In genomic region chr10:119161680-119162079, GRCh38 we compare ENCODE assay signal across 14 cellular contexts. TPM values are rescaled to one million over a fixed set of nuclear protein-coding genes. Genes with fewer than 3 reads are reported as not detected.
DNase-seq lines count a peak whose midpoint lies in the region; ATAC-seq and TF ChIP-seq lines count a peak whose summit lies in the region.
"Had no signal": no experiment of that assay in that cellular context is flagged by ENCODE, and none has a peak within 500 bp of the region (broad histone marks: within the 10 kb centered on the region; RNA-seq: fewer than 3 reads in every experiment).

No MANE protein-coding gene starts in this region.

- no peak overlapping the region for H3K4me3 Mint-ChIP-seq in activated CD8-positive, alpha-beta memory T cell treated with anti-CD3 and anti-CD28 coated beads, Interleukin-2, amount 10 ng/mL, durations not matched to agents 7 days and 5 days
- H3K4me3 Mint-ChIP-seq: naive thymus-derived CD4-positive, alpha-beta T cell had no signal

- no peaks in the 10 kb centered on the region for H3K9me3 Mint-ChIP-seq in activated CD8-positive, alpha-beta memory T cell treated with anti-CD3 and anti-CD28 coated beads, Interleukin-2, amount 10 ng/mL, durations not matched to agents 7 days and 5 days (ENCODE audit: low read depth)
- H3K9me3 Mint-ChIP-seq: activated naive CD4-positive, alpha-beta T cell treated with anti-CD3 and anti-CD28 coated beads, Interleukin-2, amount 50 U/mL, for 72 hours; naive thymus-derived CD4-positive, alpha-beta T cell had no signal

- no peaks in the 10 kb centered on the region for H3K27me3 Mint-ChIP-seq in activated CD8-positive, alpha-beta memory T cell treated with anti-CD3 and anti-CD28 coated beads, Interleukin-2, amount 10 ng/mL, durations not matched to agents 7 days and 5 days
- H3K27me3 Mint-ChIP-seq: naive thymus-derived CD4-positive, alpha-beta T cell had no signal

- no peak for ATAC-seq in activated CD8-positive, alpha-beta memory T cell treated with anti-CD3 and anti-CD28 coated beads, Interleukin-2, amount 10 ng/mL, durations not matched to agents 7 days and 5 days
- no peak for ATAC-seq in HG02885 (IDR thresholded peaks at IDR 0.05; ENCODE audit: poor library complexity, unreplicated experiment)
- ATAC-seq: activated naive CD4-positive, alpha-beta T cell treated with anti-CD3 and anti-CD28 coated beads, Interleukin-2, amount 50 U/mL, for 72 hours; naive thymus-derived CD4-positive, alpha-beta T cell had no signal

- DNase-seq in activated CD8-positive, alpha-beta memory T cell treated with anti-CD3 and anti-CD28 coated beads, Interleukin-2, amount 10 ng/mL, durations not matched to agents 7 days and 5 days: no peak
- no peak for DNase-seq in activated CD8-positive, alpha-beta memory T cell treated with anti-CD3 and anti-CD28 coated beads, Interleukin-2, amount 50 U/mL, for 4 hours
- peak; percentile 54 for DNase-seq in astrocyte of the spinal cord (ENCODE audit: low read depth, low spot score)
- peak; percentile 57 for DNase-seq in kidney tubule cell (ENCODE audit: low spot score)
- peak; percentile 56 for DNase-seq in superior temporal gyrus (ENCODE audit: extremely low spot score)
- no peak for DNase-seq in NAMALWA (ENCODE audit: low spot score)
- no peak for DNase-seq in GM13977 (ENCODE audit: low spot score)
- DNase-seq: activated CD8-positive, alpha-beta memory T cell treated with anti-CD3 and anti-CD28 coated beads for 24 hours; MG63; naive thymus-derived CD4-positive, alpha-beta T cell; trophoblast cell had no signal

- CTCF ChIA-PET in activated CD8-positive, alpha-beta memory T cell treated with anti-CD3 and anti-CD28 coated beads, Interleukin-2, amount 10 ng/mL, durations not matched to agents 7 days and 5 days (lab: Charles Lee): interaction anchor here (0.6 to 1.6 kb wide), 6 partner anchors 9 to 283 kb away, joined by 3 read pairs; partner anchors contain the start of gene GRK5

- H3K4me1 Mint-ChIP-seq in activated CD8-positive, alpha-beta memory T cell treated with anti-CD3 and anti-CD28 coated beads, Interleukin-2, amount 10 ng/mL, durations not matched to agents 7 days and 5 days: peaks cover 41% of the 10 kb centered on the region

- peaks cover 26% of the 10 kb centered on the region for H3K36me3 Mint-ChIP-seq in activated CD8-positive, alpha-beta memory T cell treated with anti-CD3 and anti-CD28 coated beads, Interleukin-2, amount 10 ng/mL, durations not matched to agents 7 days and 5 days

- in situ Hi-C loops in astrocyte of the spinal cord (cut with HindIII; ENCODE audit: low sequenced_read_pairs) (no loop called here), GM13977 (cut with MboI; ENCODE audit: low pct_unique_long_range_greater_than_20kb, low sequenced_read_pairs, unreplicated experiment) (no loop called here)

- TF ChIP-seq CTCF in astrocyte of the spinal cord (IDR thresholded peaks at IDR 0.05; ENCODE audit: low read depth, low read length) (no peak), GM13977 (IDR thresholded peaks at IDR 0.05; ENCODE audit: extremely low read depth, insufficient read depth, missing control alignments) (no peak)

- H3K4me3 ChIP-seq in astrocyte of the spinal cord (ENCODE audit: low read depth, low read length): no peak overlapping the region
- H3K4me3 ChIP-seq: MG63, skin epidermis had no signal

- H3K27ac Mint-ChIP-seq in activated CD8-positive, alpha-beta memory T cell treated with anti-CD3 and anti-CD28 coated beads, Interleukin-2, amount 10 ng/mL, durations not matched to agents 7 days and 5 days: peak overlapping the region; percentile 30

RNA-seq across cellular contexts. Expression of gene SFXN4, which starts 3.8 kb away (rescaled TPM):
- 10 to 100 TPM; 29.9 to 33.4 TPM for total RNA-seq in activated CD8-positive, alpha-beta memory T cell treated with anti-CD3 and anti-CD28 coated beads, Interleukin-2, amount 10 ng/mL, durations not matched to agents 7 days and 5 days

RNA-seq across cellular contexts. Expression of gene PRDX3, which starts 16.9 kb away (rescaled TPM):
- 100 to 1,000 TPM; 124 to 166 TPM for total RNA-seq in activated CD8-positive, alpha-beta memory T cell treated with anti-CD3 and anti-CD28 coated beads, Interleukin-2, amount 10 ng/mL, durations not matched to agents 7 days and 5 days

RNA-seq across cellular contexts. Expression of gene GRK5, which starts 45.7 kb away (rescaled TPM):
- total RNA-seq in activated CD8-positive, alpha-beta memory T cell treated with anti-CD3 and anti-CD28 coated beads, Interleukin-2, amount 10 ng/mL, durations not matched to agents 7 days and 5 days: 10 to 100 TPM; 23.2 to 29.5 TPM

RNA-seq across cellular contexts. Expression of gene DENND10, which starts 57.8 kb away (rescaled TPM):
- total RNA-seq in activated CD8-positive, alpha-beta memory T cell treated with anti-CD3 and anti-CD28 coated beads, Interleukin-2, amount 10 ng/mL, durations not matched to agents 7 days and 5 days: 10 to 100 TPM; 41.2 to 47.4 TPM

Comparison
In these comparisons a context has a peak if more than half of its experiments do, and no peak if none do; other contexts are left out.
1. DNase-seq: peak in astrocyte of the spinal cord (single experiment), kidney tubule cell (single experiment) and superior temporal gyrus (single experiment); none in activated CD8-positive, alpha-beta memory T cell treated with anti-CD3 and anti-CD28 coated beads, Interleukin-2, amount 10 ng/mL, durations not matched to agents 7 days and 5 days (single experiment), activated CD8-positive, alpha-beta memory T cell treated with anti-CD3 and anti-CD28 coated beads, Interleukin-2, amount 50 U/mL, for 4 hours (single experiment), NAMALWA (single experiment) and GM13977 (single experiment).